Comparison of ENCODE assay signal across 10 cellular contexts in the genomic region with DNA sequence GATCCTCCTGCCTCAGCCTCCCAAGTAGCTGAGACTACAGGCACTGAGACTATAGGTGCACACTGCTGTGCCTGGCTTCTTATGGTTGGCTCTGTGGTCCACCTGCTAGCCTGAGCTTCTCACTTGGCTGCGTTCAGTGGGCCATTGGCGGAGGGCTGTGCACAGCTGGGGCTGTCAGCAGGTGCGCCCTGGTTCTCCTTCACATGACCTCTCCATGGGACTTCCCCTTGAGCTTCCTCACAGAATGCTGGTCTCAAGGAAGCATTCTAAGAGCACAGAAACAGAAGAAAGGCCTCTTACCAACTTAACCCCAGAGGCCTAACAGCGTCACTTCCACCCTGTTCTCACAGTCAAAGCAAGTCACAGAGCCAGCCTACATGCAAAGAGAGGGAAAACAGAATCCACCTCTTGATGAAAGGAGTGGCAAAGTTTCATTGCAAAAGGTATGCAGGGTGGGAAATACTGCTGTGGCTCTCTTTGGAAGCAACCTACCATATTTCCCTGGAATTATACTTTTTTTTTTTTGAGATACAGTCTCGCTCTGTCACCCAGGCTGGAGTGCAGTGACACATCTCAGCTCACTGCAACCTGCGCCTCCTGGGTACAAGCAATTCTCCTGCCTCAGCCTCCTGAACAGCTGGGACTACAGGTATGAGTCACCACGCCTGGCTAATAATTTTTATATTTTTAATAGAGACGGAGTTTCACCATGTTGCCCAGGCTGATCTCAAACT. TPM values are rescaled to one million over a fixed set of nuclear protein-coding genes. Genes with fewer than 3 reads are reported as not detected.
DNase-seq lines count a peak whose midpoint lies in the region; ATAC-seq, FAIRE-seq and TF ChIP-seq lines count a peak whose summit lies in the region.
"Had no signal": no experiment of that assay in that cellular context is flagged by ENCODE, and none has a peak within 500 bp of the region (broad histone marks: within the 10 kb centered on the region; RNA-seq: fewer than 3 reads in every experiment).

No MANE protein-coding gene starts in this region.

- intact Hi-C loops in activated T-helper 2 cell treated with anti-CD3 and anti-CD28 coated beads, Interferon-gamma antibody, Interleukin-2, Interleukin-4, amounts not matched to agents 10 μg/mL and 5 μg/mL and 100 μg/mL, durations not matched to agents 14 hours and 24 hours and 36 hours (cut with micrococcal nuclease): no loop called here

- H3K9me3 Mint-ChIP-seq in activated T-helper 2 cell treated with anti-CD3 and anti-CD28 coated beads, Interferon-gamma antibody, Interleukin-2, Interleukin-4, amounts not matched to agents 10 μg/mL and 5 μg/mL and 100 μg/mL, durations not matched to agents 14 hours and 24 hours and 36 hours: no peaks in the 10 kb centered on the region
- H3K9me3 Mint-ChIP-seq in WTC11 (peaks cover 8% of the 10 kb centered on the region), glutamatergic neuron (ENCODE audit: unreplicated experiment) (no peaks in the 10 kb centered on the region)

- H3K27me3 Mint-ChIP-seq in activated T-helper 2 cell treated with anti-CD3 and anti-CD28 coated beads, Interferon-gamma antibody, Interleukin-2, Interleukin-4, amounts not matched to agents 10 μg/mL and 5 μg/mL and 100 μg/mL, durations not matched to agents 14 hours and 24 hours and 36 hours (ENCODE audit: low read depth): no peaks in the 10 kb centered on the region
- no peaks in the 10 kb centered on the region; the same call in 1 of the 2 replicates for H3K27me3 Mint-ChIP-seq in WTC11 (ENCODE audit: low read depth)
- no peaks in the 10 kb centered on the region for H3K27me3 Mint-ChIP-seq in glutamatergic neuron (ENCODE audit: unreplicated experiment)
- H3K27me3 Mint-ChIP-seq: brain had no signal

- FAIRE-seq in frontal cortex (lab: Jason Lieb, UNC): no peak
- FAIRE-seq: G401.6 had no signal

- ATAC-seq in GM19395 (IDR thresholded peaks at IDR 0.05; ENCODE audit: unreplicated experiment) (peak; percentile 86), HG03103 (IDR thresholded peaks at IDR 0.05; ENCODE audit: low read depth, unreplicated experiment) (peak; percentile 84), WTC11 (no peak)

- CTCF ChIA-PET in GM10248 (lab: Yijun Ruan, JAX): interaction anchor here (0.6 to 2.4 kb wide), 7 partner anchors 10 to 111 kb away, joined by 3 to 6 read pairs (median 3); no protein-coding TSS in a partner anchor
- CTCF ChIA-PET in WTC11 (lab: Charles Lee): no interaction called here

- POLR2A ChIA-PET in GM10248 (lab: Yijun Ruan, JAX): interaction anchor here (0.5 to 2.1 kb wide), 13 partner anchors 9 to 88 kb away, joined by 3 to 15 read pairs (median 5); a partner anchor contains a TSS
- POLR2A ChIA-PET in WTC11 (lab: Charles Lee): no interaction called here

- no peak overlapping the region for H3K4me3 Mint-ChIP-seq in activated T-helper 2 cell treated with anti-CD3 and anti-CD28 coated beads, Interferon-gamma antibody, Interleukin-2, Interleukin-4, amounts not matched to agents 10 μg/mL and 5 μg/mL and 100 μg/mL, durations not matched to agents 14 hours and 24 hours and 36 hours (ENCODE audit: low read depth)
- H3K4me3 Mint-ChIP-seq in WTC11 (no peak overlapping the region), glutamatergic neuron (ENCODE audit: unreplicated experiment) (no peak overlapping the region)
- H3K4me3 Mint-ChIP-seq: brain had no signal

- no peak for TF ChIP-seq CTCF in GM10248 (IDR thresholded peaks at IDR 0.05; ENCODE audit: control extremely low read depth, extremely low read depth, low read depth, missing control alignments)
- TF ChIP-seq CTCF in WTC11 (IDR thresholded peaks at IDR 0.05): no peak
- TF ChIP-seq CTCF in glutamatergic neuron (IDR thresholded peaks at IDR 0.05; ENCODE audit: partially characterized antibody, unreplicated experiment): no peak

- peaks cover 69% of the 10 kb centered on the region for H3K36me3 Mint-ChIP-seq in activated T-helper 2 cell treated with anti-CD3 and anti-CD28 coated beads, Interferon-gamma antibody, Interleukin-2, Interleukin-4, amounts not matched to agents 10 μg/mL and 5 μg/mL and 100 μg/mL, durations not matched to agents 14 hours and 24 hours and 36 hours (ENCODE audit: low read depth)
- H3K36me3 Mint-ChIP-seq in WTC11 (0 out of 2 replicates have a peak, but pooled peaks cover 2% of the 10 kb centered on the region), glutamatergic neuron (ENCODE audit: unreplicated experiment) (no peaks in the 10 kb centered on the region)

- peak overlapping the region; percentile 73 for H3K27ac Mint-ChIP-seq in activated T-helper 2 cell treated with anti-CD3 and anti-CD28 coated beads, Interferon-gamma antibody, Interleukin-2, Interleukin-4, amounts not matched to agents 10 μg/mL and 5 μg/mL and 100 μg/mL, durations not matched to agents 14 hours and 24 hours and 36 hours
- H3K27ac Mint-ChIP-seq in WTC11: no peak overlapping the region
- H3K27ac Mint-ChIP-seq in glutamatergic neuron (ENCODE audit: unreplicated experiment): no peak overlapping the region
- H3K27ac Mint-ChIP-seq: brain had no signal

- DNase-seq in GM10248 (ENCODE audit: extremely low spot score) (peak; percentile 81), WTC11 (ENCODE audit: low spot score) (no peak), glutamatergic neuron (no peak), frontal cortex (ENCODE audit: low spot score in 2 of 2) (no peak), cerebellar nuclear complex (lab: John Stamatoyannopoulos, UW) (no peak)
- DNase-seq in activated T-helper 2 cell treated with anti-CD3 and anti-CD28 coated beads, Interferon-gamma antibody, Interleukin-2, Interleukin-4, amounts not matched to agents 10 μg/mL and 5 μg/mL and 100 μg/mL, durations not matched to agents 14 hours and 24 hours and 36 hours (ENCODE audit: low spot score): no peak

- peaks cover 22% of the 10 kb centered on the region for H3K4me1 Mint-ChIP-seq in activated T-helper 2 cell treated with anti-CD3 and anti-CD28 coated beads, Interferon-gamma antibody, Interleukin-2, Interleukin-4, amounts not matched to agents 10 μg/mL and 5 μg/mL and 100 μg/mL, durations not matched to agents 14 hours and 24 hours and 36 hours (ENCODE audit: low read depth)
- no peaks in the 10 kb centered on the region for H3K4me1 Mint-ChIP-seq in WTC11
- H3K4me1 Mint-ChIP-seq in glutamatergic neuron (ENCODE audit: low read depth, unreplicated experiment): no peaks in the 10 kb centered on the region
- H3K4me1 Mint-ChIP-seq: brain had no signal

TF ChIP-seq in WTC11, 78 proteins besides CTCF, POLR2A, EP300 and RAD21 (continues in another document):
- TF ChIP-seq, protein P1, sequence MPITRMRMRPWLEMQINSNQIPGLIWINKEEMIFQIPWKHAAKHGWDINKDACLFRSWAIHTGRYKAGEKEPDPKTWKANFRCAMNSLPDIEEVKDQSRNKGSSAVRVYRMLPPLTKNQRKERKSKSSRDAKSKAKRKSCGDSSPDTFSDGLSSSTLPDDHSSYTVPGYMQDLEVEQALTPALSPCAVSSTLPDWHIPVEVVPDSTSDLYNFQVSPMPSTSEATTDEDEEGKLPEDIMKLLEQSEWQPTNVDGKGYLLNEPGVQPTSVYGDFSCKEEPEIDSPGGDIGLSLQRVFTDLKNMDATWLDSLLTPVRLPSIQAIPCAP (CRISPR knock-in tag; IDR thresholded peaks at IDR 0.05): no peak
- TF ChIP-seq, protein P2, sequence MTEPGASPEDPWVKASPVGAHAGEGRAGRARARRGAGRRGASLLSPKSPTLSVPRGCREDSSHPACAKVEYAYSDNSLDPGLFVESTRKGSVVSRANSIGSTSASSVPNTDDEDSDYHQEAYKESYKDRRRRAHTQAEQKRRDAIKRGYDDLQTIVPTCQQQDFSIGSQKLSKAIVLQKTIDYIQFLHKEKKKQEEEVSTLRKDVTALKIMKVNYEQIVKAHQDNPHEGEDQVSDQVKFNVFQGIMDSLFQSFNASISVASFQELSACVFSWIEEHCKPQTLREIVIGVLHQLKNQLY (CRISPR knock-in tag; IDR thresholded peaks at IDR 0.05): no peak
- TF ChIP-seq NFATC4 (CRISPR knock-in tag; IDR thresholded peaks at IDR 0.05) (no peak), ZNF138 (CRISPR knock-in tag; conservative IDR thresholded peaks at IDR 0.05) (no peak), SMAD4 (CRISPR knock-in tag; IDR thresholded peaks at IDR 0.05) (no peak), FOXP1 (CRISPR knock-in tag; IDR thresholded peaks at IDR 0.05; ENCODE audit: borderline replicate concordance) (no peak)
- TF ChIP-seq, protein P3, sequence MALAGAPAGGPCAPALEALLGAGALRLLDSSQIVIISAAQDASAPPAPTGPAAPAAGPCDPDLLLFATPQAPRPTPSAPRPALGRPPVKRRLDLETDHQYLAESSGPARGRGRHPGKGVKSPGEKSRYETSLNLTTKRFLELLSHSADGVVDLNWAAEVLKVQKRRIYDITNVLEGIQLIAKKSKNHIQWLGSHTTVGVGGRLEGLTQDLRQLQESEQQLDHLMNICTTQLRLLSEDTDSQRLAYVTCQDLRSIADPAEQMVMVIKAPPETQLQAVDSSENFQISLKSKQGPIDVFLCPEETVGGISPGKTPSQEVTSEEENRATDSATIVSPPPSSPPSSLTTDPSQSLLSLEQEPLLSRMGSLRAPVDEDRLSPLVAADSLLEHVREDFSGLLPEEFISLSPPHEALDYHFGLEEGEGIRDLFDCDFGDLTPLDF (CRISPR knock-in tag; IDR thresholded peaks at IDR 0.05): no peak

RNA-seq across cellular contexts. Expression of a gene that starts 9.3 kb away (rescaled TPM):
- total RNA-seq in activated T-helper 2 cell treated with anti-CD3 and anti-CD28 coated beads, Interferon-gamma antibody, Interleukin-2, Interleukin-4, amounts not matched to agents 10 μg/mL and 5 μg/mL and 100 μg/mL, durations not matched to agents 14 hours and 24 hours and 36 hours: 15.7 and 16.3 TPM in 2 replicates
- total RNA-seq in WTC11 (2021) (1.1 to 1.4 TPM (median 1.2 TPM) in 3 replicates), glutamatergic neuron (ENCODE audit: unreplicated experiment) (0.10 TPM), frontal cortex (0.41 TPM)

RNA-seq across cellular contexts. Expression of a gene that starts 30.7 kb away (rescaled TPM):
- 27.1 and 36.4 TPM in 2 replicates for total RNA-seq in activated T-helper 2 cell treated with anti-CD3 and anti-CD28 coated beads, Interferon-gamma antibody, Interleukin-2, Interleukin-4, amounts not matched to agents 10 μg/mL and 5 μg/mL and 100 μg/mL, durations not matched to agents 14 hours and 24 hours and 36 hours
- 19.1 to 21.3 TPM (median 20.0 TPM) in 3 replicates for total RNA-seq in WTC11 (2021)
- 33.1 TPM for total RNA-seq in glutamatergic neuron (ENCODE audit: unreplicated experiment)
- 23.2 TPM for total RNA-seq in frontal cortex

RNA-seq across cellular contexts. Expression of a gene that starts 43.3 kb away (rescaled TPM):
- 72.7 and 74.1 TPM in 2 replicates for total RNA-seq in activated T-helper 2 cell treated with anti-CD3 and anti-CD28 coated beads, Interferon-gamma antibody, Interleukin-2, Interleukin-4, amounts not matched to agents 10 μg/mL and 5 μg/mL and 100 μg/mL, durations not matched to agents 14 hours and 24 hours and 36 hours
- total RNA-seq in WTC11 (2021) (20.4 to 28.0 TPM (median 24.0 TPM) in 3 replicates), glutamatergic neuron (ENCODE audit: unreplicated experiment) (53.6 TPM), frontal cortex (24.1 TPM)
